ENCODE assay signal across 8 cellular contexts in the genomic region with DNA sequence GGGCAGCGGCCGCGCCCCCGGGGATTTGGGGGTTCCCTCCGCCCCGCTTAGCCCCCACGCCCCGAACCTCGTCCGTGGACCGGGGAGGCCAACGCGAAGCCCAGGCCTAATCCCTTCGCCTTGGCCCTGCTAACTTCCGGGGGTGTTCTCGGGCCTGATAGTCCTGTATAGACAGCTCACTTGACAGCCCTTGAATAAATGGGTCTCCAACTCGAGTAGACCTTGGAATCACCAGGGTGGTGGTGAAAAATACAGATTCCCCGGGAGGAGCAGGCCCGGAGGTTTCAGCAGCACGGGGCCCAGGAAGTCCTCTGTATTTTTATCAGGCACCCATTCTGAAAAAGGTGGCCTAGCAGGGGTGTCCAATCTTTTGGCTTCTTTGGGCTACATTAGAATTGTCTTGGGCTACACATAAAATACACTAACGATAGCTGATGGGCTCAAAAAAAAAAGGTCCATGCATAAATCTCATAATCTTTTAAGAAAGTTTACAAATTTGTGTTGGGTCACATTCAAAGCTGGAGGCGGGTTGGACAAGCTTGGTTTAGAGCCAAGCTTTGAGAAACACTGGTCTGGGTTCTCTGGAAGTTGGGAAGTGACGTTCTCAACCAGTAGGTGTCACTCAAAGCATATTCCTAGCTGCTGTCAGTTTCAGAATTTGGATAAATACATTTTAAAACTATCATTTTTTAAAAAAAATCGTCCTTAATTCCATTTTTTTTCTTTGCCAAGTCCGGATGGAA.
DNase-seq lines count a peak whose midpoint lies in the region; ATAC-seq and TF ChIP-seq lines count a peak whose summit lies in the region.

No MANE protein-coding gene starts in this region.

- peak overlapping the region; percentile 59 for H3K9ac ChIP-seq in OCI-LY3 (ENCODE audit: low read length)

- whole genome bisulfite sequencing in adipose tissue, 3 donors: 1 to 2% (median 2%) methylated on average over 20 to 25 of the region's 25 CpGs

- H4K20me1 ChIP-seq in OCI-LY3 (ENCODE audit: insufficient read depth, low read length): no peaks in the 10 kb centered on the region

- no peaks in the 10 kb centered on the region for H3K79me2 ChIP-seq in OCI-LY3 (ENCODE audit: low read length)

- H3K4me2 ChIP-seq in OCI-LY3 (ENCODE audit: low read length): peak overlapping the region; percentile 71

- H3K36me3 ChIP-seq in OCI-LY3 (replicated peaks; ENCODE audit: low read depth, low read length): no peaks in the 10 kb centered on the region

- no peaks in the 10 kb centered on the region for H3K9me3 ChIP-seq in OCI-LY3 (ENCODE audit: insufficient read depth, low read length)

- H3K4me1 ChIP-seq in OCI-LY3 (ENCODE audit: low read length): peaks cover 9% of the 10 kb centered on the region

- intact Hi-C loops in Right ventricle myocardium superior (cut with DNase I): no loop called here

- H3K27ac ChIP-seq in OCI-LY3 (ENCODE audit: low read length) (peak overlapping the region; percentile 10; the same call in 1 of the 2 replicates), adipose tissue (ENCODE audit: low read depth, low read length) (peak overlapping the region; percentile 96)

- peaks cover 26% of the 10 kb centered on the region for H3K27me3 ChIP-seq in OCI-LY3 (ENCODE audit: low read depth, low read length)

- peak overlapping the region; percentile 68 for H3K4me3 Mint-ChIP-seq in osteocyte (ENCODE audit: unreplicated experiment)

- peak overlapping the region; percentile 83 for H3K27ac Mint-ChIP-seq in osteocyte (ENCODE audit: unreplicated experiment)

- H3K27me3 Mint-ChIP-seq in osteocyte (ENCODE audit: unreplicated experiment): peaks cover 13% of the 10 kb centered on the region

- no peaks in the 10 kb centered on the region for H3K36me3 Mint-ChIP-seq in osteocyte (ENCODE audit: unreplicated experiment)

- ATAC-seq in GM21619 (IDR thresholded peaks at IDR 0.05; ENCODE audit: unreplicated experiment) (peak; percentile 44), Right ventricle myocardium superior (ENCODE audit: poor library complexity) (peak; percentile 89)

- peak overlapping the region; percentile 98 for H3K4me3 ChIP-seq in OCI-LY3 (ENCODE audit: low read length)

- DNase-seq in GDM1 (lab: John Stamatoyannopoulos, UW) (peak; percentile 30), HuH-7 (ENCODE audit: low spot score) (peak; percentile 55), Right ventricle myocardium superior (no peak), osteocyte (ENCODE audit: extremely low spot score, unreplicated experiment) (no peak), NCI-H128 (lab: John Stamatoyannopoulos, UW; ENCODE audit: unreplicated experiment) (no peak)

- TF ChIP-seq CTCF in OCI-LY3 (IDR thresholded peaks at IDR 0.05; ENCODE audit: low read depth, low read length) (peak; percentile 78), osteocyte (IDR thresholded peaks at IDR 0.05) (peak; percentile 81)

- peak overlapping the region; percentile 95 for H2AFZ ChIP-seq in OCI-LY3 (ENCODE audit: low read depth, low read length)

- no peaks in the 10 kb centered on the region for H3K9me3 Mint-ChIP-seq in osteocyte (ENCODE audit: unreplicated experiment)

- H3K4me1 Mint-ChIP-seq in osteocyte (ENCODE audit: unreplicated experiment): peaks cover 18% of the 10 kb centered on the region

Comparison
In these comparisons a context has a peak if more than half of its experiments do, and no peak if none do; other contexts are left out.
1. DNase-seq: peak in GDM1 (single experiment) and HuH-7 (single experiment); none in Right ventricle myocardium superior (single experiment), osteocyte (single experiment) and NCI-H128 (single experiment).